In genomic region chr2:119694994-119695521, GRCh38 we compare ENCODE assay signal across 1 cellular context.
TF ChIP-seq lines count a peak whose summit lies in the region.

No MANE protein-coding gene starts in this region.

TF ChIP-seq in HepG2, 621 proteins besides CTCF, POLR2A, EP300 and RAD21 (continued from another document and continues in another):
- TF ChIP-seq PAXIP1 (CRISPR knock-in tag; conservative IDR thresholded peaks at IDR 0.05) (no peak), NAIF1 (CRISPR knock-in tag; IDR thresholded peaks at IDR 0.05; ENCODE audit: borderline replicate concordance) (no peak), FOXA1 (IDR thresholded peaks at IDR 0.05) (no peak), FOXA1 (CRISPR knock-in tag; IDR thresholded peaks at IDR 0.05) (peak; percentile 57), LCORL (IDR thresholded peaks at IDR 0.05) (no peak), LCORL (CRISPR knock-in tag; IDR thresholded peaks at IDR 0.05) (0 out of 2 replicates have a peak, but pooled peaks have one; percentile 51), ZNF329 (CRISPR knock-in tag; IDR thresholded peaks at IDR 0.05; ENCODE audit: low read depth) (no peak), NR3C1 (CRISPR knock-in tag; IDR thresholded peaks at IDR 0.05) (no peak), MIXL1 (CRISPR knock-in tag; IDR thresholded peaks at IDR 0.05) (no peak), HOXA5 (CRISPR knock-in tag; IDR thresholded peaks at IDR 0.05) (peak; percentile 47; the same call in 1 of the 2 replicates), HOXA9 (CRISPR knock-in tag; IDR thresholded peaks at IDR 0.05; ENCODE audit: borderline replicate concordance) (peak; percentile 31; the same call in 1 of the 2 replicates), CEBPB (IDR thresholded peaks at IDR 0.05; ENCODE audit: borderline replicate concordance, low read depth, low read length) (peak; percentile 99), ZNF101 (CRISPR knock-in tag; IDR thresholded peaks at IDR 0.05; ENCODE audit: borderline replicate concordance, low read depth) (no peak), ZNF451 (CRISPR knock-in tag; IDR thresholded peaks at IDR 0.05) (0 out of 2 replicates have a peak, but pooled peaks have one; percentile 47), MXD4 (CRISPR knock-in tag; IDR thresholded peaks at IDR 0.05) (no peak), PITX1 (CRISPR knock-in tag; IDR thresholded peaks at IDR 0.05) (peak; percentile 18; the same call in 1 of the 2 replicates), ZNF414 (CRISPR knock-in tag; IDR thresholded peaks at IDR 0.05) (no peak), DNMT1 (CRISPR knock-in tag; IDR thresholded peaks at IDR 0.05) (no peak; the same call in 1 of the 2 replicates), HMG20A (CRISPR knock-in tag; IDR thresholded peaks at IDR 0.05; ENCODE audit: borderline replicate concordance) (0 out of 2 replicates have a peak, but pooled peaks have one; percentile 19), JARID2 (CRISPR knock-in tag; IDR thresholded peaks at IDR 0.05; ENCODE audit: insufficient replicate concordance) (no peak), ZBTB2 (CRISPR knock-in tag; IDR thresholded peaks at IDR 0.05; ENCODE audit: low read depth) (0 out of 2 replicates have a peak, but pooled peaks have one; percentile 23), ISX (CRISPR knock-in tag; conservative IDR thresholded peaks at IDR 0.05) (no peak), ZNF124 (CRISPR knock-in tag; IDR thresholded peaks at IDR 0.05) (peak; percentile 35; the same call in 1 of the 2 replicates), PRDM15 (CRISPR knock-in tag; IDR thresholded peaks at IDR 0.05) (no peak), ZNF703 (CRISPR knock-in tag; IDR thresholded peaks at IDR 0.05; ENCODE audit: borderline replicate concordance) (no peak), ZNF598 (CRISPR knock-in tag; IDR thresholded peaks at IDR 0.05; ENCODE audit: borderline replicate concordance) (no peak), BHLHE40 (IDR thresholded peaks at IDR 0.05; ENCODE audit: low read length) (no peak), TCF7 (IDR thresholded peaks at IDR 0.05; ENCODE audit: low read depth) (no peak), TCF7L2 (IDR thresholded peaks at IDR 0.05; ENCODE audit: low read depth, low read length) (no peak), SKIL (CRISPR knock-in tag; IDR thresholded peaks at IDR 0.05; ENCODE audit: borderline replicate concordance) (0 out of 2 replicates have a peak, but pooled peaks have one; percentile 11), ETV6 (CRISPR knock-in tag; conservative IDR thresholded peaks at IDR 0.05) (no peak), DRAP1 (CRISPR knock-in tag; IDR thresholded peaks at IDR 0.05) (no peak), ZFP91 (CRISPR knock-in tag; IDR thresholded peaks at IDR 0.05; ENCODE audit: borderline replicate concordance) (0 out of 2 replicates have a peak, but pooled peaks have one; percentile 10), THYN1 (CRISPR knock-in tag; IDR thresholded peaks at IDR 0.05; ENCODE audit: borderline replicate concordance, low read depth) (0 out of 2 replicates have a peak, but pooled peaks have one; percentile 18), JDP2 (CRISPR knock-in tag; IDR thresholded peaks at IDR 0.05; ENCODE audit: borderline replicate concordance) (no peak), ZMYM2 (CRISPR knock-in tag; IDR thresholded peaks at IDR 0.05) (no peak), ZNF800 (CRISPR knock-in tag; IDR thresholded peaks at IDR 0.05) (0 out of 2 replicates have a peak, but pooled peaks have one; percentile 51), SAP130 (CRISPR knock-in tag; IDR thresholded peaks at IDR 0.05; ENCODE audit: low read depth) (no peak), FOXP4 (CRISPR knock-in tag; IDR thresholded peaks at IDR 0.05) (peak; percentile 15; the same call in 1 of the 2 replicates), THAP7 (CRISPR knock-in tag; IDR thresholded peaks at IDR 0.05) (no peak), PHB2 (IDR thresholded peaks at IDR 0.05; ENCODE audit: partially characterized antibody) (no peak), ATF5 (CRISPR knock-in tag; IDR thresholded peaks at IDR 0.05; ENCODE audit: low read depth) (no peak), NONO (IDR thresholded peaks at IDR 0.05) (no peak), NONO (CRISPR knock-in tag; conservative IDR thresholded peaks at IDR 0.05) (peak; percentile 50; the same call in 1 of the 2 replicates)
